Comparison of ENCODE assay signal across 11 cellular contexts in the genomic region with DNA sequence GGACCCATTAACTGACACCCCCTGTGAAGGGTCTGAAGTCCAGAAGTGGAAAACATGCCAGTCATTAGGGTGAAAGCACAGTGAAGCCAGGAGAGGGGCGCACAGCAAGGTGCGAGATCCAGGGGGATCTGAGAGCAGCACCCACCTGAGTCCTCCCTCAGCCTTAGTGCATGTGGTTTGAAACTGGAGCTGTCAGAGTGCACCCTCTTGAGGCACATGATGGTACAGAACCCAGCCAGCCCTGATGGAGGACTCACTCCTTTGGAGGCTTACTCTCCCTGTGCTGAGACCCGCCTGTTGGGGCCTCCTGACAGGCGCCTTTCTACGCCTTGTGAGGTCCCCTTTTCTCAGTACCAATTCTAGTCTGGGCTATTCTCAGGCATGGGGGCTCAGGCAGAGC.
DNase-seq lines count a peak whose midpoint lies in the region; FAIRE-seq and TF ChIP-seq lines count a peak whose summit lies in the region.
"Had no signal": no experiment of that assay in that cellular context is flagged by ENCODE, and none has a peak within 500 bp of the region (broad histone marks: within the 10 kb centered on the region; RNA-seq: fewer than 3 reads in every experiment).

No MANE protein-coding gene starts in this region.

- TF ChIP-seq RAD21 in Ishikawa (IDR thresholded peaks at IDR 0.05; ENCODE audit: low read depth) = peak; percentile 56

- intact Hi-C loops in dorsolateral prefrontal cortex (cut with DNase I) (loop anchor here in 1 of 2 donors (10.0 kb wide), 2 partner anchors 641 to 909 kb away; no protein-coding TSS in a partner anchor), esophagus squamous epithelium (cut with DNase I) (no loop called here)

- peak; percentile 4 to 41 for DNase-seq in NCI-H524 (lab: John Stamatoyannopoulos, UW)
- no peak for DNase-seq in NCI-H524 treated with DMSO at 0.1 percent for 48 hours (lab: John Stamatoyannopoulos, UW)
- DNase-seq in brain microvascular endothelial cell = peak; percentile 22
- no peak for DNase-seq in osteocyte (ENCODE audit: extremely low spot score, unreplicated experiment)
- no peak for DNase-seq in HTR-8/SVneo (ENCODE audit: insufficient read length, low spot score)
- no peak for DNase-seq in dorsolateral prefrontal cortex
- DNase-seq in esophagus squamous epithelium (lab: John Stamatoyannopoulos, UW) = no peak
- DNase-seq: C1 segment of cervical spinal cord; naive thymus-derived CD4-positive, alpha-beta T cell had no signal

- no peaks in the 10 kb centered on the region for H3K9me3 Mint-ChIP-seq in osteocyte (ENCODE audit: unreplicated experiment)
- H3K9me3 Mint-ChIP-seq: naive thymus-derived CD4-positive, alpha-beta T cell; stimulated activated memory B cell treated with anti-CD40 and anti-IgM and Interleukin-4, amounts not matched to agents 10 μg/mL and 1 μg/mL and 100 μg/mL, for 72 hours had no signal

- H3K9me3 ChIP-seq in esophagus squamous epithelium = no peaks in the 10 kb centered on the region

- TF ChIP-seq EP300 in Ishikawa (IDR thresholded peaks at IDR 0.05; ENCODE audit: borderline replicate concordance) = no peak

- 90% methylated on average over 3 of the region's 5 CpGs; no CpG with 5 or more reads in 1 of the 2 donors for WGBS in esophagus squamous epithelium, 2 donors

- no peak overlapping the region for H3K27ac Mint-ChIP-seq in osteocyte (ENCODE audit: unreplicated experiment)
- H3K27ac Mint-ChIP-seq: naive thymus-derived CD4-positive, alpha-beta T cell; stimulated activated memory B cell treated with anti-CD40 and anti-IgM and Interleukin-4, amounts not matched to agents 10 μg/mL and 1 μg/mL and 100 μg/mL, for 72 hours had no signal

- H3K4me3 ChIP-seq in brain microvascular endothelial cell (ENCODE audit: low read depth, low read length) (no peak overlapping the region), dorsolateral prefrontal cortex (no peak overlapping the region), esophagus squamous epithelium (no peak overlapping the region)

- H3K27ac ChIP-seq in brain microvascular endothelial cell = no peak overlapping the region
- no peak overlapping the region for H3K27ac ChIP-seq in dorsolateral prefrontal cortex
- no peak overlapping the region for H3K27ac ChIP-seq in esophagus squamous epithelium

- H3K4me3 Mint-ChIP-seq in osteocyte (ENCODE audit: unreplicated experiment) = no peak overlapping the region
- H3K4me3 Mint-ChIP-seq: naive thymus-derived CD4-positive, alpha-beta T cell; stimulated activated memory B cell treated with anti-CD40 and anti-IgM and Interleukin-4, amounts not matched to agents 10 μg/mL and 1 μg/mL and 100 μg/mL, for 72 hours had no signal

- no peaks in the 10 kb centered on the region for H3K36me3 ChIP-seq in brain microvascular endothelial cell (replicated peaks)
- peaks cover 0 to 9% (median 0%) of the 10 kb centered on the region in 3 donors for H3K36me3 ChIP-seq in esophagus squamous epithelium

- peaks cover 22% of the 10 kb centered on the region for H3K27me3 Mint-ChIP-seq in osteocyte (ENCODE audit: unreplicated experiment)

- no peaks in the 10 kb centered on the region for H3K36me3 Mint-ChIP-seq in osteocyte (ENCODE audit: unreplicated experiment)
- H3K36me3 Mint-ChIP-seq: naive thymus-derived CD4-positive, alpha-beta T cell; stimulated activated memory B cell treated with anti-CD40 and anti-IgM and Interleukin-4, amounts not matched to agents 10 μg/mL and 1 μg/mL and 100 μg/mL, for 72 hours had no signal

- FAIRE-seq in HTR-8/SVneo (lab: Jason Lieb, UNC) = no peak

- TF ChIP-seq POLR2A in esophagus squamous epithelium (IDR thresholded peaks at IDR 0.05) = no peak

- H3K4me1 ChIP-seq in esophagus squamous epithelium = peaks cover 4 to 12% (median 5%) of the 10 kb centered on the region in 3 donors

- H3K27me3 ChIP-seq in brain microvascular endothelial cell (replicated peaks) (no peaks in the 10 kb centered on the region), dorsolateral prefrontal cortex (no peaks in the 10 kb centered on the region), esophagus squamous epithelium (peaks cover 0 to 21% (median 0%) of the 10 kb centered on the region in 4 donors)

- in situ Hi-C loops in brain microvascular endothelial cell (cut with HindIII; ENCODE audit: low pct_ligation_motif_present, low sequenced_read_pairs) = no loop called here

- H3K4me1 Mint-ChIP-seq in osteocyte (ENCODE audit: unreplicated experiment) = peaks cover 9% of the 10 kb centered on the region

- peak; percentile 62 for TF ChIP-seq CTCF in brain microvascular endothelial cell (IDR thresholded peaks at IDR 0.05; ENCODE audit: low read depth, low read length, missing control alignments)
- peak; percentile 16 for TF ChIP-seq CTCF in osteocyte (IDR thresholded peaks at IDR 0.05)
- TF ChIP-seq CTCF in dorsolateral prefrontal cortex (IDR thresholded peaks at IDR 0.05 in 54 of 56, conservative IDR thresholded peaks at IDR 0.05 in 2 of 56; ENCODE audit: low read depth in 1 of 56, partially characterized antibody in 56 of 56) = no peak
- TF ChIP-seq CTCF in esophagus squamous epithelium (IDR thresholded peaks at IDR 0.05) = peak in 1 of 6 experiments; percentile 35

TF ChIP-seq in Ishikawa, 13 proteins besides CTCF, POLR2A, EP300 and RAD21:
- TF ChIP-seq TEAD4 (IDR thresholded peaks at IDR 0.05) (no peak), CREB1 (IDR thresholded peaks at IDR 0.05; ENCODE audit: low read depth) (no peak), MAX (IDR thresholded peaks at IDR 0.05) (no peak), TAF1 (IDR thresholded peaks at IDR 0.05; ENCODE audit: low read depth) (no peak), ZBTB7A (IDR thresholded peaks at IDR 0.05; ENCODE audit: low read depth) (no peak), YY1 (IDR thresholded peaks at IDR 0.05; ENCODE audit: low read depth) (no peak), CEBPB (IDR thresholded peaks at IDR 0.05) (no peak), EGR1 (IDR thresholded peaks at IDR 0.05) (no peak), FOXM1 (IDR thresholded peaks at IDR 0.05; ENCODE audit: borderline replicate concordance, low read depth) (no peak), NFIC (IDR thresholded peaks at IDR 0.05) (no peak), TCF12 (IDR thresholded peaks at IDR 0.05; ENCODE audit: low read depth) (no peak)
- TF ChIP-seq, protein P1, sequence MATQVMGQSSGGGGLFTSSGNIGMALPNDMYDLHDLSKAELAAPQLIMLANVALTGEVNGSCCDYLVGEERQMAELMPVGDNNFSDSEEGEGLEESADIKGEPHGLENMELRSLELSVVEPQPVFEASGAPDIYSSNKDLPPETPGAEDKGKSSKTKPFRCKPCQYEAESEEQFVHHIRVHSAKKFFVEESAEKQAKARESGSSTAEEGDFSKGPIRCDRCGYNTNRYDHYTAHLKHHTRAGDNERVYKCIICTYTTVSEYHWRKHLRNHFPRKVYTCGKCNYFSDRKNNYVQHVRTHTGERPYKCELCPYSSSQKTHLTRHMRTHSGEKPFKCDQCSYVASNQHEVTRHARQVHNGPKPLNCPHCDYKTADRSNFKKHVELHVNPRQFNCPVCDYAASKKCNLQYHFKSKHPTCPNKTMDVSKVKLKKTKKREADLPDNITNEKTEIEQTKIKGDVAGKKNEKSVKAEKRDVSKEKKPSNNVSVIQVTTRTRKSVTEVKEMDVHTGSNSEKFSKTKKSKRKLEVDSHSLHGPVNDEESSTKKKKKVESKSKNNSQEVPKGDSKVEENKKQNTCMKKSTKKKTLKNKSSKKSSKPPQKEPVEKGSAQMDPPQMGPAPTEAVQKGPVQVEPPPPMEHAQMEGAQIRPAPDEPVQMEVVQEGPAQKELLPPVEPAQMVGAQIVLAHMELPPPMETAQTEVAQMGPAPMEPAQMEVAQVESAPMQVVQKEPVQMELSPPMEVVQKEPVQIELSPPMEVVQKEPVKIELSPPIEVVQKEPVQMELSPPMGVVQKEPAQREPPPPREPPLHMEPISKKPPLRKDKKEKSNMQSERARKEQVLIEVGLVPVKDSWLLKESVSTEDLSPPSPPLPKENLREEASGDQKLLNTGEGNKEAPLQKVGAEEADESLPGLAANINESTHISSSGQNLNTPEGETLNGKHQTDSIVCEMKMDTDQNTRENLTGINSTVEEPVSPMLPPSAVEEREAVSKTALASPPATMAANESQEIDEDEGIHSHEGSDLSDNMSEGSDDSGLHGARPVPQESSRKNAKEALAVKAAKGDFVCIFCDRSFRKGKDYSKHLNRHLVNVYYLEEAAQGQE (IDR thresholded peaks at IDR 0.05; ENCODE audit: low read depth) = no peak
- TF ChIP-seq, protein P2, sequence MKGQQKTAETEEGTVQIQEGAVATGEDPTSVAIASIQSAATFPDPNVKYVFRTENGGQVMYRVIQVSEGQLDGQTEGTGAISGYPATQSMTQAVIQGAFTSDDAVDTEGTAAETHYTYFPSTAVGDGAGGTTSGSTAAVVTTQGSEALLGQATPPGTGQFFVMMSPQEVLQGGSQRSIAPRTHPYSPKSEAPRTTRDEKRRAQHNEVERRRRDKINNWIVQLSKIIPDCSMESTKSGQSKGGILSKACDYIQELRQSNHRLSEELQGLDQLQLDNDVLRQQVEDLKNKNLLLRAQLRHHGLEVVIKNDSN (IDR thresholded peaks at IDR 0.05) = no peak

Comparison
In these comparisons a context has a peak if more than half of its experiments do, and no peak if none do; other contexts are left out.
1. DNase-seq: peak in NCI-H524 (2 of 2) and brain microvascular endothelial cell (single experiment); none in NCI-H524 treated with DMSO at 0.1 percent for 48 hours (single experiment), osteocyte (single experiment), HTR-8/SVneo (single experiment), dorsolateral prefrontal cortex (0 of 10) and esophagus squamous epithelium (single experiment).
2. CTCF ChIP-seq: peak in brain microvascular endothelial cell (single experiment) and osteocyte (single experiment); none in dorsolateral prefrontal cortex (0 of 56).